In genomic region chr6:71289039-71289801, GRCh38 we compare ENCODE assay signal across 1 cellular context.
TF ChIP-seq lines count a peak whose summit lies in the region.

No MANE protein-coding gene starts in this region.

TF ChIP-seq in GM12878, 131 proteins besides CTCF, POLR2A, EP300 and RAD21:
- TF ChIP-seq HDAC2 (IDR thresholded peaks at IDR 0.05) (no peak), RCOR1 (conservative IDR thresholded peaks at IDR 0.05; ENCODE audit: low read depth, low read length) (no peak), ZNF384 (IDR thresholded peaks at IDR 0.05; ENCODE audit: borderline replicate concordance, low read depth, low read length) (peak; percentile 85), LARP7 (IDR thresholded peaks at IDR 0.05) (peak; percentile 76), BRCA1 (IDR thresholded peaks at IDR 0.05; ENCODE audit: low read depth, low read length) (no peak)
